17 cellular contexts compared by ENCODE assay signal in the genomic region with DNA sequence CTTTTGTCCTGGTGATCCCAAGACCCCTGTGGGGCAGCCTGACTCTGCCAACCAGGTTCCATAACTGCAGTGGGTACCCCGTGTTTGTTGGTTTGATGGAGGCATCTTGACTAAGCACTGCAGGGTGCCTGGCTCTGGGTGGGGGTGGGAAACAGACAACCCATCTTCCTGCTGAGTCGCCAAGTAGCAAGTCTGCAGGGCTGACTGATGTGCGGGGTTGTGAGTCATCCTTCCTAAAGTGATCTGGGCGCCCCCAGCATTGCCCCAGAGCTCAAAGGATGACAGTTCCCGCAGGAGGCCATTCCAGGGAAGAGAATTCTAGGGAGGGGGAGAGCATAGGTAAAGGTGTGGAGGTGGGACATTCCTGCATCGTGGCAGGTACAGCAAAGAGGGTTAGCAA. TPM values are rescaled to one million over a fixed set of nuclear protein-coding genes. Genes with fewer than 3 reads are reported as not detected.
DNase-seq lines count a peak whose midpoint lies in the region; ATAC-seq, FAIRE-seq and TF ChIP-seq lines count a peak whose summit lies in the region.
"Had no signal": no experiment of that assay in that cellular context is flagged by ENCODE, and none has a peak within 500 bp of the region (broad histone marks: within the 10 kb centered on the region; RNA-seq: fewer than 3 reads in every experiment).

No MANE protein-coding gene starts in this region.

- TF ChIP-seq CTCF in A549 (IDR thresholded peaks at IDR 0.05) (no peak), HEK293 (tag by site-specific recombination; IDR thresholded peaks at IDR 0.05) (no peak)

- no peak overlapping the region for H3K9ac ChIP-seq in adipocyte (ENCODE audit: low read length)

- CTCF ChIA-PET in A549 (lab: Yijun Ruan, JAX), result interaction anchor here (0.8 to 6.8 kb wide), 4 partner anchors 10 to 128 kb away, joined by 3 to 35 read pairs (median 14); no protein-coding TSS in a partner anchor
- CTCF ChIA-PET in HEK293 (lab: Yijun Ruan, JAX), result interaction anchor here (1.0 to 1.6 kb wide), 4 partner anchors 9 to 80 kb away, joined by 3 to 7 read pairs (median 6); no protein-coding TSS in a partner anchor

- peaks cover 0 to 17% of the 10 kb centered on the region in 2 experiments; a peak in 1 of 3 replicates for H3K36me3 ChIP-seq in HEK293 (ENCODE audit: control insufficient read depth in 2 of 2, insufficient read depth in 1 of 2, low read length in 2 of 2)
- no peaks in the 10 kb centered on the region for H3K36me3 ChIP-seq in adipocyte (ENCODE audit: control insufficient read depth, insufficient read depth, low read length, severe bottlenecking)

- POLR2A ChIA-PET in A549 (lab: Yijun Ruan, JAX), result no interaction called here
- POLR2A ChIA-PET in HEK293 (lab: Yijun Ruan, JAX), result no interaction called here

- H3K4me1 ChIP-seq in A549, result peaks cover 17% of the 10 kb centered on the region; the same call in 2 of the 3 replicates
- H3K4me1 ChIP-seq in HEK293 (ENCODE audit: control insufficient read depth, insufficient read depth, low read length), result no peaks in the 10 kb centered on the region
- peaks cover 30% of the 10 kb centered on the region for H3K4me1 ChIP-seq in adipocyte (ENCODE audit: control insufficient read depth, insufficient read depth, low read length)
- H3K4me1 ChIP-seq: HAP-1 had no signal

- peaks cover 55% of the 10 kb centered on the region for H3K27me3 Mint-ChIP-seq in stimulated activated memory B cell treated with anti-CD40 and anti-IgM and Interleukin-4, amounts not matched to agents 10 μg/mL and 1 μg/mL and 100 μg/mL, for 72 hours

- no peak overlapping the region for H3K27ac Mint-ChIP-seq in stimulated activated memory B cell treated with anti-CD40 and anti-IgM and Interleukin-4, amounts not matched to agents 10 μg/mL and 1 μg/mL and 100 μg/mL, for 72 hours
- H3K27ac Mint-ChIP-seq: activated CD4-positive, alpha-beta T cell treated with anti-CD3 and anti-CD28 coated beads, Interleukin-2, amount 10 ng/mL, durations not matched to agents 24 days and 14 days; stimulated activated naive B cell treated with anti-CD40 and anti-IgM and Interleukin-4, amounts not matched to agents 10 μg/mL and 1 μg/mL and 100 μg/mL, for 72 hours; T-cell had no signal

- peak overlapping the region; percentile 20; the same call in 1 of the 3 replicates for H3K4me2 ChIP-seq in A549

- TF ChIP-seq EP300 in A549 (IDR thresholded peaks at IDR 0.05), result no peak

- H3K4me3 Mint-ChIP-seq in stimulated activated memory B cell treated with anti-CD40 and anti-IgM and Interleukin-4, amounts not matched to agents 10 μg/mL and 1 μg/mL and 100 μg/mL, for 72 hours, result no peak overlapping the region
- H3K4me3 Mint-ChIP-seq: activated CD4-positive, alpha-beta T cell treated with anti-CD3 and anti-CD28 coated beads, Interleukin-2, amount 10 ng/mL, durations not matched to agents 24 days and 14 days; IgD-negative memory B cell; stimulated activated naive B cell treated with anti-CD40 and anti-IgM and Interleukin-4, amounts not matched to agents 10 μg/mL and 1 μg/mL and 100 μg/mL, for 72 hours; T-cell had no signal

- H3K9me3 ChIP-seq in A549 (no peaks in the 10 kb centered on the region), HEK293 (ENCODE audit: control insufficient read depth, insufficient read depth, low read depth, low read length) (no peaks in the 10 kb centered on the region), adipocyte (ENCODE audit: control insufficient read depth, low read length) (no peaks in the 10 kb centered on the region)
- H3K9me3 ChIP-seq: HAP-1 had no signal

- DNase-seq in A549 (ENCODE audit: low read depth in 1 of 2, low spot score in 1 of 2), result no peak
- peak; percentile 35 for DNase-seq in adipocyte (ENCODE audit: low read depth)
- peak; percentile 43 for DNase-seq in iris pigment epithelial cell (ENCODE audit: low read depth)
- DNase-seq in DMS79 (lab: John Stamatoyannopoulos, UW), result no peak
- DNase-seq: activated CD4-positive, alpha-beta T cell treated with anti-CD3 and anti-CD28 coated beads, Interleukin-2, amount 10 ng/mL, durations not matched to agents 24 days and 14 days; DND-41; erythroblast; NCI-H2029; stimulated activated CD4-positive, alpha-beta T cell treated with anti-CD3 and anti-CD28 coated beads, Interleukin-1b, Interleukin-23, amount 100 ng/mL, for 48 hours; stimulated activated naive B cell treated with anti-CD40 and anti-IgM and Interleukin-4, amounts not matched to agents 10 μg/mL and 1 μg/mL and 100 μg/mL, for 72 hours; T-cell had no signal

- WGBS in A549 (ENCODE audit: missing lambda C conversion rate), result 31% methylated on average over 5 of the region's 6 CpGs

- TF ChIP-seq RAD21 in A549 (conservative IDR thresholded peaks at IDR 0.05 in 1 of 2, IDR thresholded peaks at IDR 0.05 in 1 of 2), result no peak

- no peak overlapping the region for H3K4me3 ChIP-seq in A549
- no peak overlapping the region for H3K4me3 ChIP-seq in HEK293 (ENCODE audit: low read depth, low read length)
- H3K4me3 ChIP-seq in adipocyte (ENCODE audit: low read length), result no peak overlapping the region
- H3K4me3 ChIP-seq: HAP-1 had no signal

- H3K36me3 Mint-ChIP-seq in stimulated activated memory B cell treated with anti-CD40 and anti-IgM and Interleukin-4, amounts not matched to agents 10 μg/mL and 1 μg/mL and 100 μg/mL, for 72 hours, result no peaks in the 10 kb centered on the region
- H3K36me3 Mint-ChIP-seq: IgD-negative memory B cell; stimulated activated naive B cell treated with anti-CD40 and anti-IgM and Interleukin-4, amounts not matched to agents 10 μg/mL and 1 μg/mL and 100 μg/mL, for 72 hours; T-cell had no signal

- peak in 1 of 2 experiments; percentile 41; a peak in 4 of 6 replicates for ATAC-seq in A549
- no peak for ATAC-seq in HG03159 (IDR thresholded peaks at IDR 0.05; ENCODE audit: unreplicated experiment)
- no peak for ATAC-seq in stimulated activated memory B cell treated with anti-CD40 and anti-IgM and Interleukin-4, amounts not matched to agents 10 μg/mL and 1 μg/mL and 100 μg/mL, for 72 hours
- ATAC-seq in HG03342 (IDR thresholded peaks at IDR 0.05; ENCODE audit: unreplicated experiment), result no peak
- ATAC-seq: stimulated activated naive B cell treated with anti-CD40 and anti-IgM and Interleukin-4, amounts not matched to agents 10 μg/mL and 1 μg/mL and 100 μg/mL, for 72 hours; T-cell had no signal

- H3K4me1 Mint-ChIP-seq in stimulated activated memory B cell treated with anti-CD40 and anti-IgM and Interleukin-4, amounts not matched to agents 10 μg/mL and 1 μg/mL and 100 μg/mL, for 72 hours, result no peaks in the 10 kb centered on the region
- H3K4me1 Mint-ChIP-seq: activated CD4-positive, alpha-beta T cell treated with anti-CD3 and anti-CD28 coated beads, Interleukin-2, amount 10 ng/mL, durations not matched to agents 24 days and 14 days; IgD-negative memory B cell; stimulated activated naive B cell treated with anti-CD40 and anti-IgM and Interleukin-4, amounts not matched to agents 10 μg/mL and 1 μg/mL and 100 μg/mL, for 72 hours; T-cell had no signal

- H3K9me3 Mint-ChIP-seq in stimulated activated memory B cell treated with anti-CD40 and anti-IgM and Interleukin-4, amounts not matched to agents 10 μg/mL and 1 μg/mL and 100 μg/mL, for 72 hours, result no peaks in the 10 kb centered on the region
- H3K9me3 Mint-ChIP-seq: activated CD4-positive, alpha-beta T cell treated with anti-CD3 and anti-CD28 coated beads, Interleukin-2, amount 10 ng/mL, durations not matched to agents 24 days and 14 days had no signal

- no peak for FAIRE-seq in A549 (lab: Jason Lieb, UNC)

- H3K27me3 ChIP-seq in adipocyte (replicated peaks; ENCODE audit: control insufficient read depth, insufficient read depth, low read length), result no peaks in the 10 kb centered on the region

- H3K27ac ChIP-seq in A549, result peak overlapping the region in 1 of 2 experiments; percentile 53; a peak in 3 of 6 replicates
- H3K27ac ChIP-seq in HEK293 (ENCODE audit: extremely low read depth, low read depth, low read length), result no peak overlapping the region

- no peak for TF ChIP-seq POLR2A in A549 (IDR thresholded peaks at IDR 0.05; ENCODE audit: low read length)

TF ChIP-seq in A549, 52 proteins besides CTCF, POLR2A, EP300 and RAD21:
- TF ChIP-seq RCOR1 (IDR thresholded peaks at IDR 0.05; ENCODE audit: low read depth, low read length), result no peak
- no peak for TF ChIP-seq FOSB (CRISPR knock-in tag; IDR thresholded peaks at IDR 0.05)
- no peak for TF ChIP-seq MYC (IDR thresholded peaks at IDR 0.05; ENCODE audit: borderline replicate concordance, low read length)
- no peak for TF ChIP-seq RARB (CRISPR knock-in tag; IDR thresholded peaks at IDR 0.05)
- TF ChIP-seq CEBPB (IDR thresholded peaks at IDR 0.05), result no peak
- TF ChIP-seq, protein P1, sequence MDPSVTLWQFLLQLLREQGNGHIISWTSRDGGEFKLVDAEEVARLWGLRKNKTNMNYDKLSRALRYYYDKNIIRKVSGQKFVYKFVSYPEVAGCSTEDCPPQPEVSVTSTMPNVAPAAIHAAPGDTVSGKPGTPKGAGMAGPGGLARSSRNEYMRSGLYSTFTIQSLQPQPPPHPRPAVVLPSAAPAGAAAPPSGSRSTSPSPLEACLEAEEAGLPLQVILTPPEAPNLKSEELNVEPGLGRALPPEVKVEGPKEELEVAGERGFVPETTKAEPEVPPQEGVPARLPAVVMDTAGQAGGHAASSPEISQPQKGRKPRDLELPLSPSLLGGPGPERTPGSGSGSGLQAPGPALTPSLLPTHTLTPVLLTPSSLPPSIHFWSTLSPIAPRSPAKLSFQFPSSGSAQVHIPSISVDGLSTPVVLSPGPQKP (IDR thresholded peaks at IDR 0.05; ENCODE audit: low read depth, low read length), result no peak
TF ChIP-seq in A549: peak in this region for 0.

TF ChIP-seq in HEK293, 187 proteins besides CTCF, POLR2A, EP300 and RAD21 (continues in another document):
- TF ChIP-seq SETDB1 (IDR thresholded peaks at IDR 0.05; ENCODE audit: insufficient read length, low read length) (no peak), GLIS1 (tag by site-specific recombination; IDR thresholded peaks at IDR 0.05) (peak; percentile 83), ZIC2 (tag by site-specific recombination; IDR thresholded peaks at IDR 0.05) (peak; percentile 94), ZEB2 (tag by site-specific recombination; IDR thresholded peaks at IDR 0.05) (peak; percentile 41; the same call in 1 of the 2 replicates)

RNA-seq across cellular contexts. Expression of gene DAB2IP, which starts 23.5 kb away (rescaled TPM):
- polyA plus RNA-seq in A549 (2011; rRNA removed), result 9.4 and 9.7 TPM in 2 replicates
- 7.7 and 11.9 TPM in 2 replicates for polyA plus RNA-seq in A549 (2012; cell fraction: cytosol; rRNA removed)
- polyA plus RNA-seq in A549 (2012; cell fraction: nucleus; rRNA removed), result 13.1 and 17.3 TPM in 2 replicates
- 12.8 to 13.9 TPM (median 13.2 TPM) in 3 replicates for polyA plus RNA-seq in A549 (2017; fragmentation: RNase III; extraction: RNeasy Plus Mini Kit Qiagen cat#74134 plus additional on column Dnase treatment)
- polyA minus RNA-seq in A549 (2011; rRNA and poly(A)+ RNA removed), result 22.4 and 25.6 TPM in 2 replicates
- polyA plus RNA-seq: IgD-negative memory B cell had no signal

Comparison
In these comparisons a context has a peak if more than half of its experiments do, and no peak if none do; other contexts are left out.
1. DNase-seq: peak in adipocyte (single experiment) and iris pigment epithelial cell (single experiment); none in A549 (0 of 2) and DMS79 (single experiment).